Comparison of ENCODE assay signal across 8 cellular contexts in the genomic region with DNA sequence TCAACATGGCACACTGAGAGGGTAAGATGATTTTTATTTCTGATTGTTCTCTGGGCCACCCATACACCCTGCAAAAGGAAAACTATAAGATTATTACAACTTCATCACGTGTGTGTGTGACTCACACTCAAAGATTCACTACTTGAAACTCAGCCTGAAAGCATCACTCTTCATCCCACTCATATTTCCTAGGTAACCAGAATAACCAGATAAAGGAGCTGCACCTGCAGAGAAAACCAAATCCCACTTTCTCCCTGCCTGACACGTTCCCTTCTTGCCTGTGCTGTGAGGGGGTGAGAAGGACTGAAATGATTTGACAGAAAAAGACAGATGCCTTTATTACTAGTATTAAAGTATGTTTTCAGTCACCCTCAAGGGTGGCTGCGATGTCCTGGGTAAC.
DNase-seq lines count a peak whose midpoint lies in the region; ATAC-seq and TF ChIP-seq lines count a peak whose summit lies in the region.

No MANE protein-coding gene starts in this region.

- H3K9me3 ChIP-seq in esophagus muscularis mucosa (no peaks in the 10 kb centered on the region), stomach smooth muscle (ENCODE audit: control insufficient read depth in 2 of 2, low read length in 2 of 2) (no peaks in the 10 kb centered on the region)

- peak; percentile 63 for DNase-seq in stimulated activated naive CD4-positive, alpha-beta T cell treated with Interleukin-2 at 50 U/mL for 16 hours (lab: John Stamatoyannopoulos, UW)
- DNase-seq in stimulated activated naive CD4-positive, alpha-beta T cell (lab: John Stamatoyannopoulos, UW), result no peak
- DNase-seq in esophagus muscularis mucosa (ENCODE audit: extremely low spot score) (no peak), GM19238 (ENCODE audit: insufficient read length, low spot score) (no peak), NCI-H524 (lab: John Stamatoyannopoulos, UW) (no peak)
- no peak for DNase-seq in NK-92 treated with Interleukin-12 subunit alpha and Interleukin-12 subunit beta, amount 100 ng/mL, for 24 hours (lab: John Stamatoyannopoulos, UW)

- TF ChIP-seq EP300 in esophagus muscularis mucosa (IDR thresholded peaks at IDR 0.05), result no peak

- peaks cover 49 to 100% (median 94%) of the 10 kb centered on the region in 4 donors for H3K4me1 ChIP-seq in esophagus muscularis mucosa
- H3K4me1 ChIP-seq in stomach smooth muscle (ENCODE audit: control insufficient read depth, insufficient read depth, low read length), result peaks cover 49% of the 10 kb centered on the region

- H3K27ac ChIP-seq in esophagus muscularis mucosa (replicated peaks in 1 of 4) (peak overlapping the region; percentile 74 to 83 (median 82)), stomach smooth muscle (ENCODE audit: low read length) (peak overlapping the region; percentile 63)

- H3K9ac ChIP-seq in stomach smooth muscle (ENCODE audit: low read length in 2 of 2), result peak overlapping the region in 1 of 2 donors; percentile 22

- WGBS in esophagus muscularis mucosa, result 20% methylated on average over 3 of the region's 3 CpGs

- intact Hi-C loops in esophagus muscularis mucosa (cut with DNase I), result no loop called here

- H3K36me3 ChIP-seq in esophagus muscularis mucosa, result peaks cover 0 to 7% (median 0%) of the 10 kb centered on the region in 4 donors
- H3K36me3 ChIP-seq in stomach smooth muscle (ENCODE audit: control insufficient read depth in 2 of 2, insufficient read depth in 2 of 2, low read length in 2 of 2), result peaks cover 0 to 3% of the 10 kb centered on the region in 2 donors

- no peak for TF ChIP-seq POLR2A in esophagus muscularis mucosa (IDR thresholded peaks at IDR 0.05; ENCODE audit: low read depth)

- no peak for TF ChIP-seq CTCF in esophagus muscularis mucosa (IDR thresholded peaks at IDR 0.05)

- H3K4me3 ChIP-seq in esophagus muscularis mucosa (no peak overlapping the region), stomach smooth muscle (ENCODE audit: low read length in 2 of 2) (no peak overlapping the region)

- ATAC-seq in HG03565 (IDR thresholded peaks at IDR 0.05; ENCODE audit: unreplicated experiment), result peak; percentile 40

- H3K27me3 ChIP-seq in esophagus muscularis mucosa (no peaks in the 10 kb centered on the region), stomach smooth muscle (ENCODE audit: control insufficient read depth in 1 of 2, insufficient read depth in 2 of 2, low read length in 2 of 2) (no peaks in the 10 kb centered on the region)
